In the genomic region with DNA sequence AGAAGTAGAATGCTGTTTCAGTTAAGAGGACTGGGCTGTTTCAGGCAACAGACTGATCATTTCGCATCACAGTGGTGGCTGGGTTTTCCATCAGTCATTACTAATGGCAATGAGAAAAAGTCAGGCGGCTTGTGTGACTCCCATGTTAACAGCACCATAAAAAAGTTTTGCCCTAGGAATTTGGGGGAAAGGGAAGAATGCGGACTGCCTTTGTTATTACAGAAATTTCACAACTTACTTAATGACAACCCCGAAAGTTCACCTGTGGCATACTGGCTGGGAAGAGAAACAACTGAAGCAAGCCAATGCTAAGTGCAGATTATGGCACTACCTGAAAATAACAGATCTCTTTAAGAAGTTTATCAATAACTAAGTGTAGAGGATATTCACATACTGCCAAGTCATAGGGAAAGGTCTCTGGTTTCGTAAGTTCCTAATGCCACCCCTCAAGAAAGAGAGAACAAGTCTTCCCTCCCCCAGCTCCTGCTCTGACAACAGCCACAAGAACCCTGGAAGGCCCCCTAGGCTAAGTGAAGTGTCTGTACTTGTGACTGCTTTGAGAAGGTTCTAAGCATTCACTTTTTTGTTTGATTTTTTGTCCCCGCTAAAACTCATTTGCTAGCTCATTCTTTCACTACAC, we compare ENCODE assay signal across 16 cellular contexts. TPM values are rescaled to one million over a fixed set of nuclear protein-coding genes. Genes with fewer than 3 reads are reported as not detected.
DNase-seq lines count a peak whose midpoint lies in the region; ATAC-seq, FAIRE-seq and TF ChIP-seq lines count a peak whose summit lies in the region.
"Had no signal": no experiment of that assay in that cellular context is flagged by ENCODE, and none has a peak within 500 bp of the region (broad histone marks: within the 10 kb centered on the region; RNA-seq: fewer than 3 reads in every experiment).

No MANE protein-coding gene starts in this region.

- TF ChIP-seq POLR2A in GM12878 (IDR thresholded peaks at IDR 0.05; ENCODE audit: low read depth, low read length): no peak

- TF ChIP-seq CTCF in GM12878 (IDR thresholded peaks at IDR 0.05 in 2 of 3, conservative IDR thresholded peaks at IDR 0.05 in 1 of 3; ENCODE audit: control insufficient read depth in 2 of 3, extremely low read depth in 1 of 3, insufficient read depth in 1 of 3, low read depth in 3 of 3, low read length in 3 of 3): no peak
- no peak for TF ChIP-seq CTCF in mucosa of descending colon (IDR thresholded peaks at IDR 0.05)

- H2AFZ ChIP-seq in GM12878 (ENCODE audit: control insufficient read depth, low read depth, low read length): no peak overlapping the region

- H3K4me2 ChIP-seq in GM12878 (ENCODE audit: control insufficient read depth, insufficient read depth): no peak overlapping the region

- TF ChIP-seq EP300 in GM12878 (IDR thresholded peaks at IDR 0.05; ENCODE audit: borderline replicate concordance in 1 of 2, control insufficient read depth in 1 of 2, low read depth in 2 of 2, low read length in 2 of 2): no peak

- TF ChIP-seq RAD21 in GM12878 (IDR thresholded peaks at IDR 0.05; ENCODE audit: insufficient read depth, low read depth, low read length): no peak

- DNase-seq in GM12878 (ENCODE audit: low read depth, low spot score) (no peak), dedifferentiated amniotic fluid mesenchymal stem cell (ENCODE audit: extremely low spot score) (no peak), frontal cortex (ENCODE audit: low spot score in 2 of 2) (no peak), mucosa of descending colon (no peak), nucleus accumbens (lab: John Stamatoyannopoulos, UW) (no peak)
- DNase-seq: activated CD4-positive, CD25-positive, alpha-beta regulatory T cell; BE2C; EL; NCI-H524 treated with DMSO at 0.1 percent for 48 hours; psoas muscle; SJCRH30; stimulated activated CD4-positive, alpha-beta T cell treated with anti-CD3 and anti-CD28 coated beads, Interleukin-2, amount 100 ng/mL, for 48 hours had no signal

- in situ Hi-C loops in GM12878 (cut with MboI): no loop called here

- POLR2A ChIA-PET in GM12878 (lab: Charles Lee): no interaction called here

- WGBS in GM12878 (ENCODE audit: insufficient coverage, insufficient replicate concordance, low lambda C conversion rate, missing lambda C conversion rate): 40% methylated on average over 6 of the region's 6 CpGs

- H3K79me2 ChIP-seq in GM12878 (ENCODE audit: control insufficient read depth, insufficient read depth, low read length): no peaks in the 10 kb centered on the region

- H3K27ac ChIP-seq in GM12878 (ENCODE audit: control insufficient read depth, insufficient read depth): no peak overlapping the region
- H3K27ac ChIP-seq: psoas muscle, SJCRH30 had no signal

- no peaks in the 10 kb centered on the region for H3K9me3 ChIP-seq in GM12878 (replicated peaks; ENCODE audit: control insufficient read depth, insufficient read depth, low read length)
- no peaks in the 10 kb centered on the region for H3K9me3 ChIP-seq in mucosa of descending colon
- H3K9me3 ChIP-seq: BE2C, psoas muscle, SJCRH30 had no signal

- RAD21 ChIA-PET in GM12878 (lab: Charles Lee; ENCODE audit: unreplicated experiment): interaction anchor here (0.7 kb wide), 1 partner anchor 147 kb away, joined by 3 read pairs; no protein-coding TSS in a partner anchor

- no peaks in the 10 kb centered on the region for H3K27me3 ChIP-seq in GM12878 (replicated peaks in 1 of 2; ENCODE audit: control insufficient read depth in 2 of 2, insufficient read depth in 2 of 2, low read length in 1 of 2)
- H3K27me3 ChIP-seq: BE2C, SJCRH30 had no signal

- H4K20me1 ChIP-seq in GM12878 (ENCODE audit: control insufficient read depth, insufficient read depth): no peaks in the 10 kb centered on the region

- peaks cover 9% of the 10 kb centered on the region for H3K4me1 ChIP-seq in GM12878 (ENCODE audit: control insufficient read depth, insufficient read depth, low read length)
- no peaks in the 10 kb centered on the region for H3K4me1 ChIP-seq in mucosa of descending colon (ENCODE audit: low read depth)
- H3K4me1 ChIP-seq: BE2C, psoas muscle, SJCRH30 had no signal

- no peak for FAIRE-seq in GM12878 (lab: Jason Lieb, UNC)
- no peak for FAIRE-seq in frontal cortex (lab: Jason Lieb, UNC)
- FAIRE-seq: H54 had no signal

- H3K4me3 ChIP-seq in GM12878 (no peak overlapping the region), mucosa of descending colon (no peak overlapping the region)
- H3K4me3 ChIP-seq: psoas muscle, SJCRH30 had no signal

- BruUV-seq in GM12878 (replicated peaks; lab: Mats Ljungman, UMichigan): no TSS peak

- SMC1A ChIA-PET in GM12878 (lab: Charles Lee; ENCODE audit: uncharacterized antibody, unreplicated experiment): interaction anchor here (0.8 kb wide), 1 partner anchor 17 kb away, joined by 3 read pairs; no protein-coding TSS in a partner anchor

- no peak overlapping the region for H3K9ac ChIP-seq in GM12878 (ENCODE audit: control insufficient read depth, insufficient read depth, low read length)

- ATAC-seq in GM18909 (IDR thresholded peaks at IDR 0.05; ENCODE audit: poor library complexity, unreplicated experiment) (peak; percentile 83), HG02623 (IDR thresholded peaks at IDR 0.05; ENCODE audit: unreplicated experiment) (peak; percentile 65), HG03520 (IDR thresholded peaks at IDR 0.05; ENCODE audit: unreplicated experiment) (peak; percentile 41), GM12878 (peak; percentile 44; the same call in 1 of the 3 replicates), mucosa of descending colon (no peak)
- ATAC-seq: psoas muscle had no signal

- H3K36me3 ChIP-seq in GM12878 (ENCODE audit: control insufficient read depth in 2 of 2, insufficient read depth in 2 of 2, low read length in 1 of 2) (peaks cover 0 to 12% of the 10 kb centered on the region in 2 experiments; a peak in 1 of 4 replicates), mucosa of descending colon (ENCODE audit: low read depth) (peaks cover 11% of the 10 kb centered on the region)

- intact Hi-C loops in GM12878 (cut with micrococcal nuclease; ENCODE audit: unreplicated experiment) (no loop called here), mucosa of descending colon (cut with DNase I, micrococcal nuclease) (no loop called here)

- CTCF ChIA-PET in GM12878 (lab: Yijun Ruan, JAX): interaction anchor here (1.4 kb wide), 2 partner anchors 9 to 19 kb away, joined by 4 read pairs; no protein-coding TSS in a partner anchor

TF ChIP-seq in GM12878, 131 proteins besides CTCF, POLR2A, EP300 and RAD21 (continues in another document):
- TF ChIP-seq RELA (IDR thresholded peaks at IDR 0.05; ENCODE audit: borderline replicate concordance, partially characterized antibody) (no peak), FOS (IDR thresholded peaks at IDR 0.05; ENCODE audit: borderline replicate concordance, extremely low read depth, insufficient read length) (no peak), KLF5 (IDR thresholded peaks at IDR 0.05; ENCODE audit: partially characterized antibody) (no peak), NFIC (IDR thresholded peaks at IDR 0.05; ENCODE audit: low read depth, low read length) (no peak), MTA3 (IDR thresholded peaks at IDR 0.05; ENCODE audit: borderline replicate concordance, low read length) (no peak), ZBTB40 (IDR thresholded peaks at IDR 0.05; ENCODE audit: borderline replicate concordance) (no peak)

RNA-seq across cellular contexts. Expression of gene AP1S3, which starts 40.5 kb away (rescaled TPM):
- 17.5 and 22.9 TPM in 2 replicates for total RNA-seq in GM12878 (2013; cell fraction: nucleolus; rRNA removed)
- 5.6 and 6.9 TPM in 2 replicates for total RNA-seq in GM12878 (2014; rRNA removed)
- 9.2 and 9.5 TPM in 2 replicates for total RNA-seq in GM12878 (2014; rRNA removed; fragmentation: Illumina TruSeq; extraction: Trizol)
- 7.6 and 9.2 TPM in 2 replicates for total RNA-seq in GM12878 (2021)
- 5.0 TPM for polyA plus RNA-seq in GM12878 (2011; ENCODE audit: low read depth)
- 8.4 and 13.9 TPM in 2 replicates for polyA plus RNA-seq in GM12878 (2011; rRNA removed)
- polyA plus RNA-seq in GM12878 (2011; cell fraction: cytosol; rRNA removed): 3.1 and 3.7 TPM in 2 replicates
- polyA plus RNA-seq in GM12878 (2011; cell fraction: nucleus; rRNA removed): 1.5 and 2.2 TPM in 2 replicates
- 8.8 and 10.6 TPM in 2 replicates for polyA plus RNA-seq in GM12878 (2012)
- polyA plus RNA-seq in GM12878 (2014; fragmentation: Illumina TruSeq; extraction: Trizol): 9.7 and 10.6 TPM in 2 replicates
- 1 to 10 TPM; 2.6 to 3.3 TPM for polyA plus RNA-seq in GM12878 (2014; fragmentation: Nextera tagmentation; extraction: Ambion mirVana)
- 11.5 and 11.8 TPM in 2 replicates for polyA plus RNA-seq in GM12878 (2014; rRNA removed)
- 10 to 100 TPM; 13.0 to 14.3 TPM for polyA plus RNA-seq in GM12878 (2016; fragmentation: Nextera tagmentation; extraction: Ambion mirVana)
- polyA minus RNA-seq in GM12878 (2011; rRNA and poly(A)+ RNA removed): 2.8 and 3.2 TPM in 2 replicates
- 3.3 and 6.9 TPM in 2 replicates for polyA minus RNA-seq in GM12878 (2011; cell fraction: cytosol; rRNA and poly(A)+ RNA removed)
- polyA minus RNA-seq in GM12878 (2011; cell fraction: nucleus; rRNA and poly(A)+ RNA removed): 4.8 and 8.1 TPM in 2 replicates
- 2.0 TPM for total RNA-seq in frontal cortex
- total RNA-seq in mucosa of descending colon: 1 to 10 TPM; 3.5 to 8.6 (median 5.0) TPM
- total RNA-seq: SJCRH30 had no signal
